In genomic region chr17:64129765-64130558, GRCh38 we compare ENCODE assay signal across 8 cellular contexts. TPM values are rescaled to one million over a fixed set of nuclear protein-coding genes. Genes with fewer than 3 reads are reported as not detected.
DNase-seq lines count a peak whose midpoint lies in the region; ATAC-seq and TF ChIP-seq lines count a peak whose summit lies in the region.

ERN1 (minus strand) TSS chr17:64130144; CDS start chr17:64130029, 115 bp downstream.

- peak within 1 kb of the TSS; percentile 70 for H3K27ac ChIP-seq in HEK293 (ENCODE audit: extremely low read depth, low read depth, low read length)

- H3K36me3 ChIP-seq in HEK293 (ENCODE audit: control insufficient read depth in 2 of 2, insufficient read depth in 1 of 2, low read length in 2 of 2), result no peaks in the 10 kb centered on the region

- CTCF ChIA-PET in HEK293 (lab: Yijun Ruan, JAX), result interaction anchor here (0.5 to 9.9 kb wide), 7 partner anchors 9 to 184 kb away, joined by 3 to 295 read pairs (median 3); no protein-coding TSS in a partner anchor

- H3K4me1 ChIP-seq in HEK293 (ENCODE audit: control insufficient read depth, insufficient read depth, low read length), result peaks cover 8% of the 10 kb centered on the region

- no peak for TF ChIP-seq CTCF in HEK293 (tag by site-specific recombination; IDR thresholded peaks at IDR 0.05)

- H3K4me3 ChIP-seq in HEK293 (ENCODE audit: low read depth, low read length), result peak within 1 kb of the TSS; percentile 83

- peak; percentile 96 for ATAC-seq in SK-N-SH treated with all-trans-retinoic acid at 6 μM for 48 hours

- POLR2A ChIA-PET in HEK293 (lab: Yijun Ruan, JAX), result interaction anchor here (0.5 to 3.5 kb wide), 6 partner anchors 9 to 141 kb away, joined by 3 to 19 read pairs (median 3); no protein-coding TSS in a partner anchor

- DNase-seq in GM04504 (ENCODE audit: low read depth) (peak; percentile 89), NAMALWA (ENCODE audit: low spot score) (peak; percentile 86), germinal center (ENCODE audit: low spot score) (peak; percentile 96), occipital lobe (lab: John Stamatoyannopoulos, UW) (peak; percentile 96), superior temporal gyrus (ENCODE audit: extremely low spot score) (peak; percentile 85)
- peak; percentile 83 for DNase-seq in activated naive CD4-positive, alpha-beta T cell treated with anti-CD3 and anti-CD28 coated beads, Interleukin-2, amount 50 U/mL, for 16 hours

- no peaks in the 10 kb centered on the region for H3K9me3 ChIP-seq in HEK293 (ENCODE audit: control insufficient read depth, insufficient read depth, low read depth, low read length)

TF ChIP-seq in HEK293, 187 proteins besides CTCF, POLR2A, EP300 and RAD21 (continues in another document):
- TF ChIP-seq KLF16 (tag by site-specific recombination; IDR thresholded peaks at IDR 0.05), result 0 out of 2 replicates have a peak, but pooled peaks have one; percentile 21
- TF ChIP-seq ZBTB11 (tag by site-specific recombination; conservative IDR thresholded peaks at IDR 0.05; ENCODE audit: low read depth), result peak; percentile 66
- peak; percentile 61; the same call in 1 of the 2 replicates for TF ChIP-seq ZNF561 (tag by site-specific recombination; IDR thresholded peaks at IDR 0.05; ENCODE audit: borderline replicate concordance)
- TF ChIP-seq ZNF639 (tag by site-specific recombination; IDR thresholded peaks at IDR 0.05), result no peak
- peak; percentile 93 for TF ChIP-seq KLF8 (tag by site-specific recombination; IDR thresholded peaks at IDR 0.05)
- peak; percentile 84 for TF ChIP-seq KLF10 (tag by site-specific recombination; IDR thresholded peaks at IDR 0.05)
- TF ChIP-seq ZSCAN4 (tag by site-specific recombination; IDR thresholded peaks at IDR 0.05), result no peak
- TF ChIP-seq ZBTB20 (tag by site-specific recombination; IDR thresholded peaks at IDR 0.05), result peak; percentile 32; the same call in 1 of the 2 replicates
- TF ChIP-seq ZBTB21 (tag by site-specific recombination; IDR thresholded peaks at IDR 0.05), result no peak
- peak; percentile 73 for TF ChIP-seq SP2 (tag by site-specific recombination; IDR thresholded peaks at IDR 0.05)

TF ChIP-seq in SK-N-SH treated with all-trans-retinoic acid at 6 μM for 48 hours, 23 proteins besides CTCF, POLR2A, EP300 and RAD21:
- TF ChIP-seq POU6F1 (CRISPR knock-in tag; IDR thresholded peaks at IDR 0.05; ENCODE audit: borderline replicate concordance, low read depth) (no peak), ISL1 (CRISPR knock-in tag; IDR thresholded peaks at IDR 0.05) (no peak), ARNTL (CRISPR knock-in tag; IDR thresholded peaks at IDR 0.05; ENCODE audit: borderline replicate concordance, low read depth) (no peak), TCF4 (CRISPR knock-in tag; IDR thresholded peaks at IDR 0.05; ENCODE audit: borderline replicate concordance) (no peak), ZC3H10 (CRISPR knock-in tag; IDR thresholded peaks at IDR 0.05) (no peak), CREB5 (CRISPR knock-in tag; IDR thresholded peaks at IDR 0.05; ENCODE audit: low read depth) (no peak), CSDC2 (CRISPR knock-in tag; IDR thresholded peaks at IDR 0.05) (0 out of 2 replicates have a peak, but pooled peaks have one; percentile 36), ZFP3 (CRISPR knock-in tag; IDR thresholded peaks at IDR 0.05) (peak; percentile 69; the same call in 1 of the 2 replicates), TSHZ2 (CRISPR knock-in tag; IDR thresholded peaks at IDR 0.05) (no peak)

RNA-seq across cellular contexts. Expression of gene ERN1, which starts in this region (rescaled TPM):
- total RNA-seq in occipital lobe, result 5.9 TPM

Comparison
In these comparisons a context has a peak if more than half of its experiments do, and no peak if none do; other contexts are left out.
1. Peak in every context shown above with its lines: DNase-seq, ATAC-seq, H3K4me3 ChIP-seq and H3K27ac ChIP-seq.